Comparison of ENCODE assay signal across 8 cellular contexts in genomic region chr9:137242329-137243204, GRCh38. TPM values are rescaled to one million over a fixed set of nuclear protein-coding genes. Genes with fewer than 3 reads are reported as not detected.
A peak's percentile ranks its signal among the peaks of the same experiment; 100 is the strongest.
DNase-seq lines count a peak whose midpoint lies in the region; ATAC-seq and TF ChIP-seq lines count a peak whose summit lies in the region.

No MANE protein-coding gene starts in this region.

- ATAC-seq in IMR-90 (ENCODE audit: low read depth): no peak
- ATAC-seq in central memory CD8-positive, alpha-beta T cell (replicated peaks; ENCODE audit: extremely low read depth, poor library complexity, severe bottlenecking): no peak
- no peak for ATAC-seq in GM18858 (IDR thresholded peaks at IDR 0.05; ENCODE audit: unreplicated experiment)
- no peak for ATAC-seq in HG03175 (IDR thresholded peaks at IDR 0.05; ENCODE audit: unreplicated experiment)

- dilution Hi-C loops in IMR-90 (cut with HindIII; ENCODE audit: low sequenced_read_pairs, unreplicated experiment): no loop called here

- H3K4me1 Mint-ChIP-seq in central memory CD8-positive, alpha-beta T cell: peaks cover 24% of the 10 kb centered on the region

- WGBS in IMR-90 (ENCODE audit: extremely low coverage in 2 of 2, insufficient read length in 1 of 2), 2 experiments: 62% methylated on average over 17 of the region's 35 CpGs; no CpG with 5 or more reads in 1 of the 2 experiments

- no peaks in the 10 kb centered on the region for H3K9me3 ChIP-seq in IMR-90 (ENCODE audit: control insufficient read depth, insufficient read depth, low read length)
- H3K9me3 ChIP-seq in muscle layer of colon (ENCODE audit: low read length): no peaks in the 10 kb centered on the region

- no peak overlapping the region for H3K4ac ChIP-seq in IMR-90 (ENCODE audit: low read depth, low read length)

- peaks cover 9 to 44% of the 10 kb centered on the region in 2 experiments; a peak in 3 of 4 replicates for H3K79me1 ChIP-seq in IMR-90 (ENCODE audit: low read depth in 1 of 2, low read length in 2 of 2)

- POLR2A ChIA-PET in IMR-90 (lab: Charles Lee; ENCODE audit: unreplicated experiment): no interaction called here

- TF ChIP-seq RAD21 in IMR-90 (IDR thresholded peaks at IDR 0.05; ENCODE audit: low read length): no peak

- H2BK15ac ChIP-seq in IMR-90 (ENCODE audit: low read depth, low read length): no peak overlapping the region

- H3K27ac ChIP-seq in 22Rv1: peak overlapping the region; percentile 97
- peak overlapping the region; percentile 77; the same call in 1 of the 2 replicates for H3K27ac ChIP-seq in IMR-90 (ENCODE audit: insufficient read depth, low read length)
- H3K27ac ChIP-seq in muscle layer of colon (ENCODE audit: low read depth, low read length): peak overlapping the region; percentile 93

- H2BK120ac ChIP-seq in IMR-90 (ENCODE audit: low read depth, low read length): no peak overlapping the region

- H3K36me3 Mint-ChIP-seq in central memory CD8-positive, alpha-beta T cell (ENCODE audit: insufficient read depth): peaks cover 25% of the 10 kb centered on the region

- H4K20me1 ChIP-seq in IMR-90 (ENCODE audit: insufficient read depth, low read length): peaks cover 36% of the 10 kb centered on the region

- H3K27ac Mint-ChIP-seq in central memory CD8-positive, alpha-beta T cell (ENCODE audit: low read depth): peak overlapping the region; percentile 88

- no peaks in the 10 kb centered on the region for H3K27me3 Mint-ChIP-seq in central memory CD8-positive, alpha-beta T cell

- peak overlapping the region; percentile 5; the same call in 1 of the 2 replicates for H3K14ac ChIP-seq in IMR-90 (replicated peaks; ENCODE audit: low read depth, low read length)

- TF ChIP-seq POLR2A in IMR-90 (IDR thresholded peaks at IDR 0.05; ENCODE audit: low read depth, low read length): no peak

- peak overlapping the region; percentile 92 for H3K4me3 Mint-ChIP-seq in central memory CD8-positive, alpha-beta T cell

- no peak overlapping the region for H2BK20ac ChIP-seq in IMR-90 (ENCODE audit: low read depth, low read length)

- intact Hi-C loops in IMR-90 (cut with micrococcal nuclease): no loop called here

- no peak overlapping the region for H2AK9ac ChIP-seq in IMR-90 (replicated peaks; ENCODE audit: low read depth, low read length, poor library complexity)

- CTCF ChIA-PET in IMR-90 (lab: Yijun Ruan, JAX): no interaction called here

- no peak overlapping the region; the same call in 1 of the 2 replicates for H2AK5ac ChIP-seq in IMR-90 (ENCODE audit: low read depth, low read length)

- H3K9me3 Mint-ChIP-seq in central memory CD8-positive, alpha-beta T cell: no peaks in the 10 kb centered on the region

- peak overlapping the region; percentile 90 for H3K9ac ChIP-seq in IMR-90 (ENCODE audit: low read depth, low read length)
- H3K9ac ChIP-seq in muscle layer of colon (ENCODE audit: low read length): peak overlapping the region; percentile 64

- H4K8ac ChIP-seq in IMR-90 (ENCODE audit: low read depth in 2 of 2, low read length in 2 of 2): no peak overlapping the region

- peak overlapping the region; percentile 94 for H3K4me2 ChIP-seq in IMR-90 (ENCODE audit: low read depth, low read length)

- H4K5ac ChIP-seq in IMR-90 (ENCODE audit: low read depth, low read length): no peak overlapping the region

- H3K4me1 ChIP-seq in IMR-90 (ENCODE audit: control insufficient read depth, insufficient read depth, low read length): peaks cover 9% of the 10 kb centered on the region; the same call in 1 of the 2 replicates
- H3K4me1 ChIP-seq in muscle layer of colon (ENCODE audit: insufficient read depth, low read length): peaks cover 35% of the 10 kb centered on the region

- peak overlapping the region; percentile 50 for H3K4me3 ChIP-seq in IMR-90 (ENCODE audit: insufficient read depth, low read depth, low read length)
- H3K4me3 ChIP-seq in muscle layer of colon (ENCODE audit: low read depth in 1 of 2, low read length in 2 of 2): peak overlapping the region; percentile 60 to 62

- peaks cover 4% of the 10 kb centered on the region for H3K9me1 ChIP-seq in IMR-90 (ENCODE audit: insufficient read depth, low read length)

- H3K27me3 ChIP-seq in IMR-90 (ENCODE audit: control insufficient read depth, insufficient read depth, low read length) (no peaks in the 10 kb centered on the region), muscle layer of colon (ENCODE audit: control insufficient read depth in 1 of 2, insufficient read depth in 2 of 2, low read length in 2 of 2) (no peaks in the 10 kb centered on the region)

- no peak overlapping the region for H2BK5ac ChIP-seq in IMR-90 (ENCODE audit: low read depth, low read length, poor library complexity, severe bottlenecking)

- H2AFZ ChIP-seq in IMR-90 (replicated peaks; ENCODE audit: low read length, poor library complexity): no peak overlapping the region

- peak overlapping the region; percentile 59 for H3K56ac ChIP-seq in IMR-90 (ENCODE audit: extremely low read depth, insufficient read depth, low read length)

- H3K18ac ChIP-seq in IMR-90 (ENCODE audit: low read depth, low read length): no peak overlapping the region

- H3K36me3 ChIP-seq in IMR-90 (ENCODE audit: control insufficient read depth, insufficient read depth, low read length) (peaks cover 19% of the 10 kb centered on the region), muscle layer of colon (ENCODE audit: insufficient read depth, low read length) (peaks cover 24% of the 10 kb centered on the region)

- no peak overlapping the region for H4K91ac ChIP-seq in IMR-90 (ENCODE audit: insufficient read depth, low read depth, low read length)

- in situ Hi-C loops in IMR-90 (cut with MboI; ENCODE audit: low sequenced_read_pairs): no loop called here

- DNase-seq in IMR-90 (no peak), GM20000 (ENCODE audit: low spot score) (no peak), NCI-H82 (lab: John Stamatoyannopoulos, UW) (no peak)
- no peak for DNase-seq in central memory CD8-positive, alpha-beta T cell (ENCODE audit: low spot score in 2 of 2)

- H3K23ac ChIP-seq in IMR-90 (ENCODE audit: low read depth, low read length): peak overlapping the region; percentile 14

- TF ChIP-seq CTCF in 22Rv1 (IDR thresholded peaks at IDR 0.05): no peak
- no peak for TF ChIP-seq CTCF in IMR-90 (conservative IDR thresholded peaks at IDR 0.05; ENCODE audit: low read depth, low read length)
- TF ChIP-seq CTCF in GM20000 (IDR thresholded peaks at IDR 0.05; ENCODE audit: extremely low read depth, missing control alignments): no peak

- BruUV-seq in IMR-90 (replicated peaks; lab: Mats Ljungman, UMichigan): no TSS peak

TF ChIP-seq in IMR-90, 13 proteins besides CTCF, POLR2A, EP300 and RAD21:
- no peak for TF ChIP-seq RCOR1 (IDR thresholded peaks at IDR 0.05; ENCODE audit: insufficient replicate concordance, low read length)
- no peak for TF ChIP-seq ELK1 (IDR thresholded peaks at IDR 0.05; ENCODE audit: borderline replicate concordance, low read depth, low read length)
- no peak; the same call in 1 of the 2 replicates for TF ChIP-seq CHD1 (IDR thresholded peaks at IDR 0.05; ENCODE audit: low read depth, low read length)
- no peak for TF ChIP-seq RFX5 (IDR thresholded peaks at IDR 0.05; ENCODE audit: low read depth, low read length)
- TF ChIP-seq CEBPB (IDR thresholded peaks at IDR 0.05; ENCODE audit: low read depth, low read length): no peak

RNA-seq across cellular contexts. Expression of gene TUBB4B, which starts 1.5 kb away (rescaled TPM):
- 236 and 237 TPM in 2 replicates for total RNA-seq in IMR-90 (2012; rRNA removed)
- polyA plus RNA-seq in IMR-90 (2012; rRNA removed): 529 and 613 TPM in 2 replicates
- polyA plus RNA-seq in IMR-90 (2012; cell fraction: cytosol; rRNA removed): 396 and 719 TPM in 2 replicates
- 295 and 529 TPM in 2 replicates for polyA plus RNA-seq in IMR-90 (2012; cell fraction: nucleus; rRNA removed; ENCODE audit: low replicate concordance)

RNA-seq across cellular contexts. Expression of gene STPG3, which starts 8.5 kb away (rescaled TPM):
- total RNA-seq in IMR-90 (2012; rRNA removed): not detected in 2 replicates
- polyA plus RNA-seq in IMR-90 (2012; rRNA removed): not detected in 2 replicates
- polyA plus RNA-seq in IMR-90 (2012; cell fraction: cytosol; rRNA removed): not detected in 2 replicates
- 0.09 TPM in 1 of 2 replicates, not detected in the other for polyA plus RNA-seq in IMR-90 (2012; cell fraction: nucleus; rRNA removed; ENCODE audit: low replicate concordance)

RNA-seq across cellular contexts. Expression of gene SLC34A3, which starts 11.9 kb away (rescaled TPM):
- total RNA-seq in IMR-90 (2012; rRNA removed): not detected in 2 replicates
- polyA plus RNA-seq in IMR-90 (2012; rRNA removed): not detected in 2 replicates
- polyA plus RNA-seq in IMR-90 (2012; cell fraction: cytosol; rRNA removed): not detected in 2 replicates
- polyA plus RNA-seq in IMR-90 (2012; cell fraction: nucleus; rRNA removed; ENCODE audit: low replicate concordance): 0.09 TPM in 1 of 2 replicates, not detected in the other

RNA-seq across cellular contexts. Expression of gene NELFB, which starts 12.6 kb away (rescaled TPM):
- 36.7 and 36.9 TPM in 2 replicates for total RNA-seq in IMR-90 (2012; rRNA removed)
- polyA plus RNA-seq in IMR-90 (2012; rRNA removed): 65.1 and 66.0 TPM in 2 replicates
- 38.5 and 59.2 TPM in 2 replicates for polyA plus RNA-seq in IMR-90 (2012; cell fraction: cytosol; rRNA removed)
- polyA plus RNA-seq in IMR-90 (2012; cell fraction: nucleus; rRNA removed; ENCODE audit: low replicate concordance): 43.4 and 76.9 TPM in 2 replicates

RNA-seq across cellular contexts. Expression of gene RNF224, which starts 15.3 kb away (rescaled TPM):
- total RNA-seq in IMR-90 (2012; rRNA removed): not detected in 2 replicates
- polyA plus RNA-seq in IMR-90 (2012; rRNA removed): not detected in 2 replicates
- not detected in 2 replicates for polyA plus RNA-seq in IMR-90 (2012; cell fraction: cytosol; rRNA removed)
- 0.12 TPM in 1 of 2 replicates, not detected in the other for polyA plus RNA-seq in IMR-90 (2012; cell fraction: nucleus; rRNA removed; ENCODE audit: low replicate concordance)
